ENCODE assay signal across 21 cellular contexts in the genomic region with DNA sequence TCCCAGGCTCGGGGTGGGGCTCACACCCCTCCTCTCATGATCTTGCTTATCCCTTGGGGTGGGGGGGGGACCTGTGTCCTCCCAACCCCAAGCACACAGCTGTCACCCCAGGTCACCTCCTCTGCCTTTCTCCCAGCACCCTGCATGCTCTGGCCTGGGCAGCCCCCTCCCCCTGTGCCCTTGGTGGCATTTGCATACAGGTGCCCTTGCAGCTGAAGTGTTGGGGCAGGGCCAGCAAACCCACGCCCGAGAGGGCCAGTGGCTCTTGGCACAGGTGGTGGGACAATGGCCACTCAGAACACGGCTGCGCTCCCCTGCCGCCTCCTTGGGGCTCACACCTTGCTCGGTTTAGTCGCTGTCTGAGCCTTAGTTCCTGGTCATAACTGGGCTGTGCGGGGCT. TPM values are rescaled to one million over a fixed set of nuclear protein-coding genes. Genes with fewer than 3 reads are reported as not detected.
DNase-seq lines count a peak whose midpoint lies in the region; FAIRE-seq and TF ChIP-seq lines count a peak whose summit lies in the region.
"Had no signal": no experiment of that assay in that cellular context is flagged by ENCODE, and none has a peak within 500 bp of the region (broad histone marks: within the 10 kb centered on the region; RNA-seq: fewer than 3 reads in every experiment).

No MANE protein-coding gene starts in this region.

- H3K27ac ChIP-seq in kidney (ENCODE audit: low read depth in 2 of 2, low read length in 2 of 2), result no peak overlapping the region
- H3K27ac ChIP-seq in SJCRH30, result no peak overlapping the region
- H3K27ac ChIP-seq: ascending aorta, neutrophil had no signal

- intact Hi-C loops in kidney (cut with DNase I), result no loop called here

- peak; percentile 87 for DNase-seq in DMS153 treated with DMSO at 0.1 percent for 48 hours (lab: John Stamatoyannopoulos, UW; ENCODE audit: unreplicated experiment)
- peak; percentile 96 for DNase-seq in NCI-H146 (lab: John Stamatoyannopoulos, UW)
- peak; percentile 73 for DNase-seq in NCI-H510A treated with DMSO at 0.1 percent for 48 hours (lab: John Stamatoyannopoulos, UW)
- peak; percentile 58 for DNase-seq in kidney
- no peak for DNase-seq in activated CD8-positive, alpha-beta memory T cell treated with anti-CD3 and anti-CD28 coated beads, Interleukin-2, amount 50 U/mL, for 48 hours
- no peak for DNase-seq in SJCRH30
- DNase-seq in stimulated activated CD4-positive, alpha-beta T cell treated with anti-CD3 and anti-CD28 coated beads, Interleukin-2, amount 100 ng/mL, for 24 hours, result no peak
- no peak for DNase-seq in GM10266 (ENCODE audit: extremely low spot score)
- DNase-seq: activated CD4-positive, alpha-beta T cell treated with anti-CD3 and anti-CD28 coated beads, Interleukin-2, amount 50 U/mL, for 1 hour; activated naive CD4-positive, alpha-beta T cell treated with anti-CD3 and anti-CD28 coated beads for 36 hours; CD8-positive, alpha-beta T cell; foreskin fibroblast; left cardiac atrium; midbrain; NCI-H446 treated with DMSO at 0.1 percent for 48 hours; SW 1271 had no signal

- H3K4me1 ChIP-seq in kidney (ENCODE audit: control insufficient read depth in 1 of 2, insufficient read depth in 1 of 2, low read depth in 1 of 2, low read length in 2 of 2) (no peaks in the 10 kb centered on the region), SJCRH30 (no peaks in the 10 kb centered on the region)
- H3K4me1 ChIP-seq: ascending aorta had no signal

- no peak overlapping the region for H3K4me3 ChIP-seq in kidney (ENCODE audit: low read length in 2 of 2)
- H3K4me3 ChIP-seq in SJCRH30, result no peak overlapping the region
- H3K4me3 ChIP-seq: ascending aorta had no signal

- FAIRE-seq in kidney (lab: Jason Lieb, UNC), result no peak

- H3K27me3 ChIP-seq in SJCRH30, result 0 out of 2 replicates have a peak, but pooled peaks cover 4% of the 10 kb centered on the region
- H3K27me3 ChIP-seq: ascending aorta had no signal

- no peaks in the 10 kb centered on the region for H3K36me3 ChIP-seq in kidney (ENCODE audit: control insufficient read depth in 1 of 2, insufficient read depth in 2 of 2, low read length in 2 of 2)
- no peaks in the 10 kb centered on the region for H3K36me3 ChIP-seq in SJCRH30
- H3K36me3 ChIP-seq: ascending aorta, neutrophil had no signal

- TF ChIP-seq CTCF in kidney (IDR thresholded peaks at IDR 0.05; ENCODE audit: borderline replicate concordance, extremely low read depth, insufficient read depth) (no peak), GM10266 (IDR thresholded peaks at IDR 0.05; ENCODE audit: control insufficient read depth, insufficient read depth, low read depth, missing control alignments) (no peak)

- H3K9me3 ChIP-seq in kidney (ENCODE audit: control insufficient read depth in 1 of 2, low read length in 2 of 2), result no peaks in the 10 kb centered on the region
- H3K9me3 ChIP-seq in SJCRH30 (replicated peaks), result no peaks in the 10 kb centered on the region
- H3K9me3 ChIP-seq: ascending aorta, neutrophil had no signal

- H3K9ac ChIP-seq in kidney (ENCODE audit: low read length in 2 of 2), result no peak overlapping the region

RNA-seq across cellular contexts. Expression of a gene that starts 11.3 kb away (rescaled TPM):
- not detected for total RNA-seq in kidney
- polyA plus RNA-seq in kidney (ENCODE audit: insufficient read depth, low read depth, low replicate concordance), result not detected
- total RNA-seq in SJCRH30 (2014; rRNA removed; shearing (Covaris generic)), result 0.10 TPM in 1 of 2 replicates, not detected in the other
- total RNA-seq: ascending aorta; CD8-positive, alpha-beta T cell; M059J had no signal
- polyA plus RNA-seq: AG04450 had no signal

RNA-seq across cellular contexts. Expression of a gene that starts 45.5 kb away (rescaled TPM):
- not detected for total RNA-seq in kidney
- polyA plus RNA-seq in kidney (ENCODE audit: insufficient read depth, low read depth, low replicate concordance), result not detected
- total RNA-seq in SJCRH30 (2014; rRNA removed; shearing (Covaris generic)), result not detected in 2 replicates
- total RNA-seq: activated naive CD4-positive, alpha-beta T cell treated with anti-CD3 and anti-CD28 coated beads for 36 hours; ascending aorta; CD8-positive, alpha-beta T cell; left cardiac atrium; M059J; ureter had no signal
- polyA plus RNA-seq: AG04450 had no signal

Comparison
In these comparisons a context has a peak if more than half of its experiments do, and no peak if none do; other contexts are left out.
1. DNase-seq: peak in DMS153 treated with DMSO at 0.1 percent for 48 hours (single experiment), NCI-H146 (single experiment), NCI-H510A treated with DMSO at 0.1 percent for 48 hours (single experiment) and kidney (single experiment); none in activated CD8-positive, alpha-beta memory T cell treated with anti-CD3 and anti-CD28 coated beads, Interleukin-2, amount 50 U/mL, for 48 hours (single experiment), SJCRH30 (0 of 2), stimulated activated CD4-positive, alpha-beta T cell treated with anti-CD3 and anti-CD28 coated beads, Interleukin-2, amount 100 ng/mL, for 24 hours (0 of 2) and GM10266 (single experiment).